1 cellular context compared by ENCODE assay signal in the genomic region with DNA sequence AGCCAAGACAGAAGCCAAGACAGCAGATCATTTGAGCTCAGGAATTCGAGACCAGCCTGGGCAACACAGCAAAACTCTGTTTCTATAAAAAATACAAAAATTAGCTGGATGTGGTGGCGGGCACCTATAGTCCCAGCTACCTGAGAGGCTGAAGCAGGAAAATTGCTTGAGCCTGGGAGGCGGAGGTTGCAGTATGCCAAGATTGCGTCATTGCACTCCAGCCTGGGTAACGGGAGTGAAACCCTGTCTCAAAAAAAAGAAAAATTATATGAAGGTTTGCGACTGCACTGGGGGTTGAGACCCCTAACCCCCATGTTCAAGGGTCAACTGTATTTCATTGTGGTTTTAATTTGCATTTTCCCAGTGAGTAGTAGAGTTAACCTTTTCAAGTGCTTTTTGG.
TF ChIP-seq lines count a peak whose summit lies in the region.

No MANE protein-coding gene starts in this region.

TF ChIP-seq in K562, 482 proteins besides CTCF, POLR2A, EP300 and RAD21 (continued from another document):
- TF ChIP-seq, protein P1, sequence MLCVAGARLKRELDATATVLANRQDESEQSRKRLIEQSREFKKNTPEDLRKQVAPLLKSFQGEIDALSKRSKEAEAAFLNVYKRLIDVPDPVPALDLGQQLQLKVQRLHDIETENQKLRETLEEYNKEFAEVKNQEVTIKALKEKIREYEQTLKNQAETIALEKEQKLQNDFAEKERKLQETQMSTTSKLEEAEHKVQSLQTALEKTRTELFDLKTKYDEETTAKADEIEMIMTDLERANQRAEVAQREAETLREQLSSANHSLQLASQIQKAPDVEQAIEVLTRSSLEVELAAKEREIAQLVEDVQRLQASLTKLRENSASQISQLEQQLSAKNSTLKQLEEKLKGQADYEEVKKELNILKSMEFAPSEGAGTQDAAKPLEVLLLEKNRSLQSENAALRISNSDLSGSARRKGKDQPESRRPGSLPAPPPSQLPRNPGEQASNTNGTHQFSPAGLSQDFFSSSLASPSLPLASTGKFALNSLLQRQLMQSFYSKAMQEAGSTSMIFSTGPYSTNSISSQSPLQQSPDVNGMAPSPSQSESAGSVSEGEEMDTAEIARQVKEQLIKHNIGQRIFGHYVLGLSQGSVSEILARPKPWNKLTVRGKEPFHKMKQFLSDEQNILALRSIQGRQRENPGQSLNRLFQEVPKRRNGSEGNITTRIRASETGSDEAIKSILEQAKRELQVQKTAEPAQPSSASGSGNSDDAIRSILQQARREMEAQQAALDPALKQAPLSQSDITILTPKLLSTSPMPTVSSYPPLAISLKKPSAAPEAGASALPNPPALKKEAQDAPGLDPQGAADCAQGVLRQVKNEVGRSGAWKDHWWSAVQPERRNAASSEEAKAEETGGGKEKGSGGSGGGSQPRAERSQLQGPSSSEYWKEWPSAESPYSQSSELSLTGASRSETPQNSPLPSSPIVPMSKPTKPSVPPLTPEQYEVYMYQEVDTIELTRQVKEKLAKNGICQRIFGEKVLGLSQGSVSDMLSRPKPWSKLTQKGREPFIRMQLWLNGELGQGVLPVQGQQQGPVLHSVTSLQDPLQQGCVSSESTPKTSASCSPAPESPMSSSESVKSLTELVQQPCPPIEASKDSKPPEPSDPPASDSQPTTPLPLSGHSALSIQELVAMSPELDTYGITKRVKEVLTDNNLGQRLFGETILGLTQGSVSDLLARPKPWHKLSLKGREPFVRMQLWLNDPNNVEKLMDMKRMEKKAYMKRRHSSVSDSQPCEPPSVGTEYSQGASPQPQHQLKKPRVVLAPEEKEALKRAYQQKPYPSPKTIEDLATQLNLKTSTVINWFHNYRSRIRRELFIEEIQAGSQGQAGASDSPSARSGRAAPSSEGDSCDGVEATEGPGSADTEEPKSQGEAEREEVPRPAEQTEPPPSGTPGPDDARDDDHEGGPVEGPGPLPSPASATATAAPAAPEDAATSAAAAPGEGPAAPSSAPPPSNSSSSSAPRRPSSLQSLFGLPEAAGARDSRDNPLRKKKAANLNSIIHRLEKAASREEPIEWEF (CRISPR knock-in tag; IDR thresholded peaks at IDR 0.05): no peak
- TF ChIP-seq ZNF217 (CRISPR knock-in tag; IDR thresholded peaks at IDR 0.05): no peak
- no peak for TF ChIP-seq JUN (IDR thresholded peaks at IDR 0.05; ENCODE audit: borderline replicate concordance, low read depth, low read length)
- TF ChIP-seq JUN (CRISPR knock-in tag; IDR thresholded peaks at IDR 0.05; ENCODE audit: borderline replicate concordance): no peak
- TF ChIP-seq NFE2L1 (tag; IDR thresholded peaks at IDR 0.05; ENCODE audit: borderline replicate concordance, low read depth): no peak
TF ChIP-seq in K562: peak in this region for 1.
